34 cellular contexts compared by ENCODE assay signal in genomic region chr2:75090770-75091515, GRCh38.
"Had no signal": no experiment of that assay in that cellular context is flagged by ENCODE, and none has a peak within 500 bp of the region (broad histone marks: within the 10 kb centered on the region; RNA-seq: fewer than 3 reads in every experiment).

No MANE protein-coding gene starts in this region.

- ATAC-seq: activated CD8-positive, alpha-beta T cell treated with anti-CD3 and anti-CD28 coated beads for 36 hours; PC-3; Right ventricle myocardium inferior had no signal

- H3K4me1 Mint-ChIP-seq: activated B cell treated with CpG ODN at 0.5 μM for 24 hours; activated naive CD4-positive, alpha-beta T cell treated with anti-CD3 and anti-CD28 coated beads, Interleukin-2, amount 50 U/mL, for 24 hours; central memory CD8-positive, alpha-beta T cell had no signal

- H3K36me3 ChIP-seq: ascending aorta, cardiac muscle cell, Peyer's patch had no signal

- H3K27ac ChIP-seq: ascending aorta, cardiac muscle cell, Peyer's patch, RWPE1, VCaP had no signal

- H3K4me3 Mint-ChIP-seq: activated B cell treated with CpG ODN at 0.5 μM for 24 hours; activated CD8-positive, alpha-beta T cell treated with anti-CD3 and anti-CD28 coated beads for 36 hours; activated naive CD4-positive, alpha-beta T cell treated with anti-CD3 and anti-CD28 coated beads, Interleukin-2, amount 50 U/mL, for 24 hours; activated naive CD8-positive, alpha-beta T cell treated with anti-CD3 and anti-CD28 coated beads, Interleukin-2, amount 10 ng/mL, durations not matched to agents 7 days and 5 days; central memory CD8-positive, alpha-beta T cell had no signal

- DNase-seq: activated B cell treated with CpG ODN at 0.5 μM for 24 hours; activated CD4-positive, alpha-beta T cell treated with anti-CD3 and anti-CD28 coated beads for 48 hours; activated CD4-positive, alpha-beta T cell treated with anti-CD3 and anti-CD28 coated beads, Interleukin-2, amount 50 U/mL, for 4 hours; activated CD4-positive, CD25-positive, alpha-beta regulatory T cell treated with anti-CD3 and anti-CD28 coated beads, Interleukin-2, amount 50 U/mL, for 72 hours; activated CD8-positive, alpha-beta T cell treated with anti-CD3 and anti-CD28 coated beads for 36 hours; activated gamma-delta T cell; activated naive CD4-positive, alpha-beta T cell treated with Interleukin-2 at 50 U/mL for 16 hours; activated naive CD8-positive, alpha-beta T cell treated with anti-CD3 and anti-CD28 coated beads, Interleukin-2, amount 10 ng/mL, durations not matched to agents 7 days and 5 days; activated T-cell treated with anti-CD3 and anti-CD28 coated beads, Interleukin-2, amount 50 U/mL, for 1 hour; amygdala; NCI-H1092 treated with DMSO at 0.1 percent for 48 hours; NCI-H1417; NCI-H146; NCI-H187; NCI-H2029 treated with DMSO at 0.1 percent for 48 hours; NCI-H226; NCI-H446 treated with DMSO at 0.1 percent for 48 hours; NCI-H524; NCI-H69; PC-3; Peyer's patch; SIG-M5; SW 1271; T-helper 1 cell; T-helper 2 cell; T-helper 9 cell had no signal

- H3K27me3 ChIP-seq: ascending aorta, cardiac muscle cell, Peyer's patch had no signal

- H3K27me3 Mint-ChIP-seq: activated B cell treated with CpG ODN at 0.5 μM for 24 hours; activated CD8-positive, alpha-beta T cell treated with anti-CD3 and anti-CD28 coated beads for 36 hours; activated naive CD4-positive, alpha-beta T cell treated with anti-CD3 and anti-CD28 coated beads, Interleukin-2, amount 50 U/mL, for 24 hours; central memory CD8-positive, alpha-beta T cell had no signal

- H3K9me3 Mint-ChIP-seq: activated B cell treated with CpG ODN at 0.5 μM for 24 hours; activated CD8-positive, alpha-beta T cell treated with anti-CD3 and anti-CD28 coated beads for 36 hours; activated naive CD4-positive, alpha-beta T cell treated with anti-CD3 and anti-CD28 coated beads, Interleukin-2, amount 50 U/mL, for 24 hours; activated T-helper 2 cell treated with anti-CD3 and anti-CD28 coated beads, Interferon-gamma antibody, Interleukin-2, Interleukin-4, amounts not matched to agents 10 μg/mL and 5 μg/mL and 100 μg/mL, durations not matched to agents 14 hours and 24 hours and 36 hours; central memory CD8-positive, alpha-beta T cell had no signal

- H3K4me3 ChIP-seq: ascending aorta, cardiac muscle cell, Peyer's patch had no signal

- H3K4me1 ChIP-seq: ascending aorta, Peyer's patch had no signal

- H3K9me3 ChIP-seq: ascending aorta, Peyer's patch had no signal

- H3K27ac Mint-ChIP-seq: activated B cell treated with CpG ODN at 0.5 μM for 24 hours; activated CD8-positive, alpha-beta T cell treated with anti-CD3 and anti-CD28 coated beads for 36 hours; activated naive CD4-positive, alpha-beta T cell treated with anti-CD3 and anti-CD28 coated beads, Interleukin-2, amount 50 U/mL, for 24 hours; activated naive CD8-positive, alpha-beta T cell treated with anti-CD3 and anti-CD28 coated beads, Interleukin-2, amount 10 ng/mL, durations not matched to agents 7 days and 5 days; activated T-helper 2 cell treated with anti-CD3 and anti-CD28 coated beads, Interferon-gamma antibody, Interleukin-2, Interleukin-4, amounts not matched to agents 10 μg/mL and 5 μg/mL and 100 μg/mL, durations not matched to agents 14 hours and 24 hours and 36 hours had no signal
